18 cellular contexts compared by ENCODE assay signal in genomic region chr1:27003745-27004470, GRCh38. TPM values are rescaled to one million over a fixed set of nuclear protein-coding genes. Genes with fewer than 3 reads are reported as not detected.
A peak's percentile ranks its signal among the peaks of the same experiment; 100 is the strongest.
DNase-seq lines count a peak whose midpoint lies in the region; TF ChIP-seq lines count a peak whose summit lies in the region.
"Had no signal": no experiment of that assay in that cellular context is flagged by ENCODE, and none has a peak within 500 bp of the region (broad histone marks: within the 10 kb centered on the region; RNA-seq: fewer than 3 reads in every experiment).

No MANE protein-coding gene starts in this region.

- H3K36me3 Mint-ChIP-seq in Caco-2 (ENCODE audit: insufficient read depth, unreplicated experiment) (peaks cover 50% of the 10 kb centered on the region), osteocyte (ENCODE audit: unreplicated experiment) (no peaks in the 10 kb centered on the region)

- no peaks in the 10 kb centered on the region for H3K9me3 ChIP-seq in Caco-2

- H3K9me3 Mint-ChIP-seq in Caco-2 (ENCODE audit: unreplicated experiment): no peaks in the 10 kb centered on the region
- H3K9me3 Mint-ChIP-seq in osteocyte (ENCODE audit: unreplicated experiment): no peaks in the 10 kb centered on the region
- H3K9me3 Mint-ChIP-seq: T-helper 1 cell treated with Interleukin-12 subunit alpha and Interleukin-12 subunit beta and Interleukin-4 antibody, amounts not matched to agents 30 μg/mL and 1 μg/mL, for 36 hours had no signal

- intact Hi-C loops in Caco-2 (cut with micrococcal nuclease; ENCODE audit: unreplicated experiment): no loop called here

- H3K4me1 ChIP-seq in Caco-2: peaks cover 68% of the 10 kb centered on the region

- POLR2A ChIA-PET in Caco-2 (lab: Charles Lee): interaction anchor here (1.0 to 2.1 kb wide), 2 partner anchors 9 kb away, joined by 3 to 5 read pairs; partner anchors contain the start of genes TENT5B and TRNP1

- no TSS peak for BruUV-seq in Caco-2 (replicated peaks; lab: Mats Ljungman, UMichigan)

- H3K27me3 Mint-ChIP-seq in Caco-2 (ENCODE audit: insufficient read depth, unreplicated experiment): no peaks in the 10 kb centered on the region
- H3K27me3 Mint-ChIP-seq in osteocyte (ENCODE audit: unreplicated experiment): no peaks in the 10 kb centered on the region

- CTCF ChIA-PET in Caco-2 (lab: Charles Lee): no interaction called here

- peak overlapping the region; percentile 77 for H3K27ac Mint-ChIP-seq in Caco-2 (ENCODE audit: unreplicated experiment)
- peak overlapping the region; percentile 18 for H3K27ac Mint-ChIP-seq in osteocyte (ENCODE audit: unreplicated experiment)
- H3K27ac Mint-ChIP-seq: T-helper 1 cell treated with Interleukin-12 subunit alpha and Interleukin-12 subunit beta and Interleukin-4 antibody, amounts not matched to agents 30 μg/mL and 1 μg/mL, for 36 hours had no signal

- H3K4me1 Mint-ChIP-seq in Caco-2 (ENCODE audit: low read depth, unreplicated experiment): peaks cover 12% of the 10 kb centered on the region
- H3K4me1 Mint-ChIP-seq in osteocyte (ENCODE audit: unreplicated experiment): peaks cover 58% of the 10 kb centered on the region

- DNase-seq in Caco-2 (no peak), NCI-H510A treated with DMSO at 0.1 percent for 48 hours (lab: John Stamatoyannopoulos, UW) (peak; percentile 84), fibroblast of mammary gland (ENCODE audit: low read depth) (peak; percentile 37), osteocyte (ENCODE audit: extremely low spot score, unreplicated experiment) (no peak), GM19238 (ENCODE audit: insufficient read length, low spot score) (no peak), SIG-M5 (lab: John Stamatoyannopoulos, UW) (no peak), SHP77 (lab: John Stamatoyannopoulos, UW) (no peak)
- DNase-seq in stimulated activated naive CD4-positive, alpha-beta T cell (lab: John Stamatoyannopoulos, UW): no peak
- DNase-seq: activated T-cell treated with anti-CD3 and anti-CD28 coated beads, Interleukin-2, amount 50 U/mL, for 48 hours; amniotic stem cell; DND-41; GOT3; NCI-H1092 treated with DMSO at 0.1 percent for 48 hours; NCI-H446 had no signal

- TF ChIP-seq CTCF in Caco-2 (IDR thresholded peaks at IDR 0.05; ENCODE audit: insufficient read depth in 1 of 2, low read depth in 1 of 2, low read length in 1 of 2, severe bottlenecking in 1 of 2, unreplicated experiment in 1 of 2) (no peak), fibroblast of mammary gland (conservative IDR thresholded peaks at IDR 0.05; ENCODE audit: control insufficient read depth, insufficient read depth, low read depth, low read length) (no peak), osteocyte (IDR thresholded peaks at IDR 0.05) (no peak)

- no peak overlapping the region for H3K4me3 ChIP-seq in Caco-2 (ENCODE audit: low read depth, low read length)
- H3K4me3 ChIP-seq in fibroblast of mammary gland (ENCODE audit: control insufficient read depth, low read depth, low read length): no peak overlapping the region
- H3K4me3 ChIP-seq: lung had no signal

- no peak overlapping the region for H3K4me3 Mint-ChIP-seq in Caco-2 (ENCODE audit: unreplicated experiment)
- no peak overlapping the region for H3K4me3 Mint-ChIP-seq in osteocyte (ENCODE audit: unreplicated experiment)
- H3K4me3 Mint-ChIP-seq: T-helper 1 cell treated with Interleukin-12 subunit alpha and Interleukin-12 subunit beta and Interleukin-4 antibody, amounts not matched to agents 30 μg/mL and 1 μg/mL, for 36 hours had no signal

- H3K27me3 ChIP-seq in Caco-2 (replicated peaks; ENCODE audit: control insufficient read depth, insufficient read depth, low read length): no peaks in the 10 kb centered on the region

- H3K36me3 ChIP-seq in Caco-2 (ENCODE audit: control insufficient read depth, insufficient read depth, low read length): peaks cover 2% of the 10 kb centered on the region; the same call in 1 of the 2 replicates

RNA-seq across cellular contexts. Expression of gene TENT5B, which starts 8.7 kb away (rescaled TPM):
- 19.4 and 21.1 TPM in 2 replicates for total RNA-seq in Caco-2 (2022)
- 6.8 and 7.9 TPM in 2 replicates for total RNA-seq in osteocyte

RNA-seq across cellular contexts. Expression of gene TRNP1, which starts 10.4 kb away (rescaled TPM):
- 23.3 and 23.6 TPM in 2 replicates for total RNA-seq in Caco-2 (2022)
- 33.7 and 36.3 TPM in 2 replicates for total RNA-seq in osteocyte

RNA-seq across cellular contexts. Expression of gene KDF1, which starts 43.6 kb away (rescaled TPM):
- total RNA-seq in Caco-2 (2022) (13.5 and 14.1 TPM in 2 replicates), osteocyte (not detected in 2 replicates)
- total RNA-seq: HT1080, osteoblast had no signal

Comparison
In these comparisons a context has a peak if more than half of its experiments do, and no peak if none do; other contexts are left out.
1. DNase-seq: peak in NCI-H510A treated with DMSO at 0.1 percent for 48 hours (single experiment) and fibroblast of mammary gland (single experiment); none in Caco-2 (0 of 2), osteocyte (single experiment), GM19238 (single experiment), stimulated activated naive CD4-positive, alpha-beta T cell (0 of 6), SIG-M5 (single experiment) and SHP77 (0 of 2).
2. RNA of gene KDF1, which starts 43.6 kb away (total RNA-seq): 13.5 to 14.1 TPM in Caco-2; not detected in osteocyte; every median in the first group is over 10 times any median in the second.